Comparison of ENCODE assay signal across 7 cellular contexts in the genomic region with DNA sequence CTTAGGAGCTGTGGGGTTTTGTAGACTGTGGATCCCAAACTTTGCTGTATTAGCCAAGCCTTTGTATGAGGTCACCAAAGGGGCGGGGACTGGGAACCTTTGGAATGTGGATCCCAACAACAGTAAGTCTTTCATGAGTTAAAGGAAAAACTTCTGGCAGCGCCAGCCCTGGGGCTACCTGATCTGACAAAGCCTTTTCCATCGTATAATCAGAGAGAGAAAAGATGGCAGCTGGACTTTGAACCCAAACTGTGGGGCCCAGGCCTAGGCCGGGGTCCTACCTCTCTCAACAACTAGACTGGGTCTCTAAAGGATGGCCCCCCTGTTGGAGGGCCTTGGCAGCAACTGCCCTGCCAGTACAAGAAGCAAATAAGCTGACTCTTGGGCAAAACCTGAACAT. TPM values are rescaled to one million over a fixed set of nuclear protein-coding genes. Genes with fewer than 3 reads are reported as not detected.
"Had no signal": no experiment of that assay in that cellular context is flagged by ENCODE, and none has a peak within 500 bp of the region (broad histone marks: within the 10 kb centered on the region; RNA-seq: fewer than 3 reads in every experiment).

No MANE protein-coding gene starts in this region.

RNA-seq across cellular contexts. Expression of gene KRTAP5-11, which starts 5.6 kb away (rescaled TPM):
- total RNA-seq: activated B cell treated with CpG ODN at 0.5 μM for 24 hours; activated CD4-positive, alpha-beta T cell treated with anti-CD3 and anti-CD28 coated beads, Interleukin-2, amount 10 ng/mL, durations not matched to agents 24 days and 14 days; activated CD8-positive, alpha-beta memory T cell treated with anti-CD3 and anti-CD28 coated beads, Interleukin-2, amount 10 ng/mL, durations not matched to agents 7 days and 5 days; activated T-helper 1 cell treated with anti-CD3 and anti-CD28 coated beads, Interleukin-12 subunit alpha, Interleukin-12 subunit beta, Interleukin-2, Interleukin-4 antibody, amounts not matched to agents 30 ng/mL and 10 ng/mL and 1 ng/mL, durations not matched to agents 14 hours and 24 hours and 36 hours; aorta; K562; T-cell had no signal
- polyA plus RNA-seq: aorta, K562 had no signal

RNA-seq across cellular contexts. Expression of gene KRTAP5-10, which starts 23.0 kb away (rescaled TPM):
- total RNA-seq: activated CD4-positive, alpha-beta T cell treated with anti-CD3 and anti-CD28 coated beads, Interleukin-2, amount 10 ng/mL, durations not matched to agents 24 days and 14 days; activated CD8-positive, alpha-beta memory T cell treated with anti-CD3 and anti-CD28 coated beads, Interleukin-2, amount 10 ng/mL, durations not matched to agents 7 days and 5 days; activated T-helper 1 cell treated with anti-CD3 and anti-CD28 coated beads, Interleukin-12 subunit alpha, Interleukin-12 subunit beta, Interleukin-2, Interleukin-4 antibody, amounts not matched to agents 30 ng/mL and 10 ng/mL and 1 ng/mL, durations not matched to agents 14 hours and 24 hours and 36 hours; aorta; K562; T-cell had no signal
- polyA plus RNA-seq: K562 had no signal

RNA-seq across cellular contexts. Expression of gene KRTAP5-9, which starts 40.1 kb away (rescaled TPM):
- total RNA-seq: activated CD4-positive, alpha-beta T cell treated with anti-CD3 and anti-CD28 coated beads, Interleukin-2, amount 10 ng/mL, durations not matched to agents 24 days and 14 days; activated CD8-positive, alpha-beta memory T cell treated with anti-CD3 and anti-CD28 coated beads, Interleukin-2, amount 10 ng/mL, durations not matched to agents 7 days and 5 days; activated T-helper 1 cell treated with anti-CD3 and anti-CD28 coated beads, Interleukin-12 subunit alpha, Interleukin-12 subunit beta, Interleukin-2, Interleukin-4 antibody, amounts not matched to agents 30 ng/mL and 10 ng/mL and 1 ng/mL, durations not matched to agents 14 hours and 24 hours and 36 hours; K562 had no signal
- polyA plus RNA-seq: K562 had no signal

RNA-seq across cellular contexts. Expression of gene KRTAP5-8, which starts 50.5 kb away (rescaled TPM):
- total RNA-seq: activated CD4-positive, alpha-beta T cell treated with anti-CD3 and anti-CD28 coated beads, Interleukin-2, amount 10 ng/mL, durations not matched to agents 24 days and 14 days; activated CD8-positive, alpha-beta memory T cell treated with anti-CD3 and anti-CD28 coated beads, Interleukin-2, amount 10 ng/mL, durations not matched to agents 7 days and 5 days; activated T-helper 1 cell treated with anti-CD3 and anti-CD28 coated beads, Interleukin-12 subunit alpha, Interleukin-12 subunit beta, Interleukin-2, Interleukin-4 antibody, amounts not matched to agents 30 ng/mL and 10 ng/mL and 1 ng/mL, durations not matched to agents 14 hours and 24 hours and 36 hours; K562; T-cell had no signal
- polyA plus RNA-seq: aorta, K562 had no signal
